In the genomic region with DNA sequence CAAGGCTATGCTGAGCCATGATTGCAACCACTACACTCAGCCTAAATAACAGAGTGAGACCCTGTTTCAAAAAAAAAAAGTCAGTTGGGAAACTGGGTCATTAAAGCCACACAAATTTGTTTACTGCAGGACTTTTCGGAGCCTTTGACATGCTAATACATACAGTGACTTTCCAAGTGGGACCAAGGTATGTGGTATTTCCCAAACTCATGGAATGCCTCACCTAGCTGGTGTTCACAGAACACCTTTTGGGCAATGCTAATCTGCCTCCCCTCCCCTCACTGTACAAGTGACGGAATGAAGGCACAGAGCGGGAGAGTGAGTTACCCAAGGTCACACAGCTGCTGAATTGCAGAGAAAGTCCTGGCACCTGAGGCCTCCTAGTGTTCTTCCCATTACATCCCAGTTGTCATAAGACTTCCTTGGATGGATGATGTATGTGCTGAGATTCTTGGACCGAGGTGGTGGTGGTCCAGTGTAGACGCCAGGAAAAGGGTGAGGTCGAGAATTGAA, we compare ENCODE assay signal across 21 cellular contexts. TPM values are rescaled to one million over a fixed set of nuclear protein-coding genes. Genes with fewer than 3 reads are reported as not detected.
DNase-seq lines count a peak whose midpoint lies in the region; ATAC-seq and TF ChIP-seq lines count a peak whose summit lies in the region.
"Had no signal": no experiment of that assay in that cellular context is flagged by ENCODE, and none has a peak within 500 bp of the region (broad histone marks: within the 10 kb centered on the region; RNA-seq: fewer than 3 reads in every experiment).

No MANE protein-coding gene starts in this region.

- H3K4me2 ChIP-seq in hepatocyte, result no peak overlapping the region

- no peak overlapping the region for H2AFZ ChIP-seq in ACC112 (ENCODE audit: low read length, unreplicated experiment)
- H2AFZ ChIP-seq in hepatocyte, result no peak overlapping the region

- H3K4me3 ChIP-seq in ACC112 (ENCODE audit: low read depth, low read length), result no peak overlapping the region
- no peak overlapping the region for H3K4me3 ChIP-seq in adipocyte (ENCODE audit: low read length)
- no peak overlapping the region for H3K4me3 ChIP-seq in hepatocyte
- H3K4me3 ChIP-seq in stomach smooth muscle (ENCODE audit: low read length in 2 of 2), result peak overlapping the region in 1 of 2 donors; percentile 57
- H3K4me3 ChIP-seq: gastrocnemius medialis had no signal

- H3K27ac ChIP-seq in ACC112 (ENCODE audit: low read depth, low read length), result peak overlapping the region; percentile 44; the same call in 1 of the 2 replicates
- peak overlapping the region; percentile 87 for H3K27ac ChIP-seq in hepatocyte
- H3K27ac ChIP-seq in stomach smooth muscle (ENCODE audit: low read length), result peak overlapping the region; percentile 82

- H3K79me2 ChIP-seq in ACC112 (ENCODE audit: control insufficient read depth, insufficient read depth, low read length, unreplicated experiment), result no peaks in the 10 kb centered on the region
- no peaks in the 10 kb centered on the region for H3K79me2 ChIP-seq in hepatocyte

- ATAC-seq in GM19324 (IDR thresholded peaks at IDR 0.05; ENCODE audit: low FRiP score, unreplicated experiment), result no peak
- ATAC-seq in HG02588 (IDR thresholded peaks at IDR 0.05; ENCODE audit: unreplicated experiment), result no peak
- ATAC-seq: gastrocnemius medialis, Panc1 had no signal

- H3K9me2 ChIP-seq in hepatocyte (replicated peaks; ENCODE audit: insufficient read depth), result no peaks in the 10 kb centered on the region

- no peaks in the 10 kb centered on the region for H4K20me1 ChIP-seq in hepatocyte (ENCODE audit: insufficient read depth, poor library complexity, severe bottlenecking)

- DNase-seq in adipocyte (ENCODE audit: low read depth) (no peak), hepatocyte (ENCODE audit: low spot score) (no peak)
- DNase-seq in stimulated activated naive CD4-positive, alpha-beta T cell (lab: John Stamatoyannopoulos, UW), result no peak
- DNase-seq in activated naive CD4-positive, alpha-beta T cell (lab: John Stamatoyannopoulos, UW), result no peak
- DNase-seq: activated T-cell treated with anti-CD3 and anti-CD28 coated beads, Interleukin-2, amount 50 U/mL, for 48 hours; CD4-positive, alpha-beta T cell; cerebellar nuclear complex; DMS 273 treated with DMSO at 0.1 percent for 48 hours; effector CD4-positive, alpha-beta T cell; erythroblast; gastrocnemius medialis; islet precursor cell; NCI-H510A treated with DMSO at 0.1 percent for 48 hours; NK-92 treated with Interleukin-12 subunit alpha and Interleukin-12 subunit beta, amount 100 ng/mL, for 24 hours; SIG-M5 had no signal

- H3K4me1 ChIP-seq in ACC112 (ENCODE audit: control insufficient read depth, insufficient read depth, low read length, unreplicated experiment) (peaks cover 29% of the 10 kb centered on the region), adipocyte (ENCODE audit: control insufficient read depth, insufficient read depth, low read length) (peaks cover 45% of the 10 kb centered on the region), hepatocyte (ENCODE audit: insufficient read depth) (peaks cover 9% of the 10 kb centered on the region), stomach smooth muscle (ENCODE audit: control insufficient read depth, insufficient read depth, low read length) (peaks cover 58% of the 10 kb centered on the region)

- 90% methylated on average over 6 of the region's 6 CpGs for WGBS in hepatocyte (ENCODE audit: low lambda C conversion rate, missing lambda C conversion rate)

- no peak for TF ChIP-seq CTCF in hepatocyte (IDR thresholded peaks at IDR 0.05; ENCODE audit: poor library complexity)

- H3K9me3 ChIP-seq in adipocyte (ENCODE audit: control insufficient read depth, low read length) (no peaks in the 10 kb centered on the region), hepatocyte (ENCODE audit: low read depth) (no peaks in the 10 kb centered on the region), stomach smooth muscle (ENCODE audit: control insufficient read depth in 2 of 2, low read length in 2 of 2) (no peaks in the 10 kb centered on the region)
- H3K9me3 ChIP-seq: gastrocnemius medialis had no signal

- H3K27me3 ChIP-seq in ACC112 (ENCODE audit: insufficient read depth, low read length) (no peaks in the 10 kb centered on the region), adipocyte (replicated peaks; ENCODE audit: control insufficient read depth, insufficient read depth, low read length) (no peaks in the 10 kb centered on the region), hepatocyte (no peaks in the 10 kb centered on the region), stomach smooth muscle (ENCODE audit: control insufficient read depth in 1 of 2, insufficient read depth in 2 of 2, low read length in 2 of 2) (no peaks in the 10 kb centered on the region)
- H3K27me3 ChIP-seq: gastrocnemius medialis had no signal

- H3K9ac ChIP-seq in adipocyte (ENCODE audit: low read length) (peak overlapping the region; percentile 30), stomach smooth muscle (ENCODE audit: low read length in 2 of 2) (peak overlapping the region in 1 of 2 donors; percentile 42)

- H3K36me3 ChIP-seq in ACC112 (ENCODE audit: insufficient read depth, low read length), result peaks cover 26% of the 10 kb centered on the region
- H3K36me3 ChIP-seq in adipocyte (ENCODE audit: control insufficient read depth, insufficient read depth, low read length, severe bottlenecking), result peaks cover 58% of the 10 kb centered on the region
- no peaks in the 10 kb centered on the region for H3K36me3 ChIP-seq in hepatocyte (replicated peaks; ENCODE audit: insufficient read depth, low read depth)
- peaks cover 7 to 10% of the 10 kb centered on the region in 2 donors for H3K36me3 ChIP-seq in stomach smooth muscle (ENCODE audit: control insufficient read depth in 2 of 2, insufficient read depth in 2 of 2, low read length in 2 of 2)

RNA-seq across cellular contexts. Expression of a gene that starts 30.7 kb away (rescaled TPM):
- 2.0 and 2.9 TPM in 2 replicates for total RNA-seq in hepatocyte
- polyA plus RNA-seq in hepatocyte, result 1.3 and 2.1 TPM in 2 replicates
- total RNA-seq: activated CD8-positive, alpha-beta memory T cell treated with anti-CD3 and anti-CD28 coated beads for 36 hours; CD4-positive, alpha-beta T cell had no signal
